Comparison of ENCODE assay signal across 9 cellular contexts in the genomic region with DNA sequence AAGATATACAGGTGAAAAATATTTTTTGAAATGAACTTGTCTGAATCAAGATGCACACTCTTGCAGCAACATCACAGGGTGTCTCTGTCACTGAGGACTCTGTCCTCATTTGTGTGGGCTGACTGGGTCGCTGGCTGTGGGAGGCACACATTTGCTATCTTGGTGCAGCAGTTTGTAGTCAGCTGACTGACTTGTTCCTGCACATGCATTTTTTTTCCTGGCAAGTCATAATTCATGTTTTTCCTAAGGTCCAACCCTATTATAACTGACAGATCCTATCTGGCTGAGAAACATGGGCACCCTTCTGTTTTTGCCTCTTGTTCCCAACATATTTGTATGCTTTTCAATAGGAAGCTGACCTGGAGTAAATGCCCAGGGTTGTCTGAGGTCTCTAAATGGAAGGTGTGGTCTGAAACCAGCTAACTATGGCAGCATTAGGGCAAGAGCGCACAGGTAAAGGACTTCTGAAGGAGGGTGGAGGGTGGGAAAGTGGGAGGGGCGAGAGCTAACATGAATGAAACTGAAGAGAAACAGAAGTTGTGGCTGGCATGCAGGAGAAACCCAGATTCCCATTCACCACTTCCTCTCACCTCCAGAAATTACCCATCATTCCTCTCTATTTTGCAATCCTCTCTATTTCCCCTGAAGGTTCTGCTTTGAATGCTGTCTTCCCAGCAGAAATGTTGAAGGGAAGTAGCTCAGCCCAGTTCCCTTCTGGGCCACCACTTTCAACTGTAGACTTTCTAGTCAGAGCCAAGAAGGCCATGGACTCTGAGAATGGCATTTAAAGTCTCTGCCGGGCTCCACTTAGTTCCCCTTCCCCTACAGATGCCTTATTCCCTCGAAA.
DNase-seq lines count a peak whose midpoint lies in the region; ATAC-seq and TF ChIP-seq lines count a peak whose summit lies in the region.
"Had no signal": no experiment of that assay in that cellular context is flagged by ENCODE, and none has a peak within 500 bp of the region (broad histone marks: within the 10 kb centered on the region; RNA-seq: fewer than 3 reads in every experiment).

No MANE protein-coding gene starts in this region.

- intact Hi-C loops in Calu3 (cut with micrococcal nuclease; ENCODE audit: unreplicated experiment), result loop anchor here (5.0 to 10.0 kb wide), 2 partner anchors 39 to 206 kb away; no protein-coding TSS in a partner anchor

- H3K9me3 Mint-ChIP-seq in Calu3 (ENCODE audit: low read depth, unreplicated experiment), result no peaks in the 10 kb centered on the region
- H3K9me3 Mint-ChIP-seq in central memory CD8-positive, alpha-beta T cell, result no peaks in the 10 kb centered on the region
- H3K9me3 Mint-ChIP-seq in naive thymus-derived CD8-positive, alpha-beta T cell, result no peaks in the 10 kb centered on the region

- peaks cover 25% of the 10 kb centered on the region for H3K36me3 Mint-ChIP-seq in Calu3 (ENCODE audit: insufficient read depth, unreplicated experiment)
- H3K36me3 Mint-ChIP-seq in central memory CD8-positive, alpha-beta T cell (ENCODE audit: insufficient read depth), result peaks cover 2% of the 10 kb centered on the region
- peaks cover 0 to 24% (median 4%) of the 10 kb centered on the region in 3 donors for H3K36me3 Mint-ChIP-seq in naive thymus-derived CD8-positive, alpha-beta T cell

- TF ChIP-seq CTCF in Calu3 (IDR thresholded peaks at IDR 0.05; ENCODE audit: unreplicated experiment), result no peak
- TF ChIP-seq CTCF in GM10266 (IDR thresholded peaks at IDR 0.05; ENCODE audit: control insufficient read depth, insufficient read depth, low read depth, missing control alignments), result no peak

- H3K4me3 Mint-ChIP-seq in Calu3 (ENCODE audit: low read depth, unreplicated experiment), result no peak overlapping the region
- no peak overlapping the region for H3K4me3 Mint-ChIP-seq in central memory CD8-positive, alpha-beta T cell
- peak overlapping the region in 7 of 10 donors; percentile 3 to 60 (median 36) for H3K4me3 Mint-ChIP-seq in naive thymus-derived CD8-positive, alpha-beta T cell

- H3K4me1 Mint-ChIP-seq in Calu3 (ENCODE audit: low read depth, unreplicated experiment), result peaks cover 45% of the 10 kb centered on the region
- H3K4me1 Mint-ChIP-seq in central memory CD8-positive, alpha-beta T cell, result peaks cover 19% of the 10 kb centered on the region
- H3K4me1 Mint-ChIP-seq in naive thymus-derived CD8-positive, alpha-beta T cell, result peaks cover 38 to 80% (median 70%) of the 10 kb centered on the region in 4 donors

- no peak for ATAC-seq in central memory CD8-positive, alpha-beta T cell (replicated peaks; ENCODE audit: extremely low read depth, poor library complexity, severe bottlenecking)
- ATAC-seq in naive thymus-derived CD8-positive, alpha-beta T cell, result no peak
- ATAC-seq in HG02571 (IDR thresholded peaks at IDR 0.05; ENCODE audit: unreplicated experiment), result no peak

- POLR2A ChIA-PET in naive thymus-derived CD8-positive, alpha-beta T cell (lab: Charles Lee), result interaction anchor here (0.7 to 0.8 kb wide), 2 partner anchors 85 to 229 kb away, joined by 3 read pairs; no protein-coding TSS in a partner anchor

- DNase-seq in Calu3 (no peak), NOMO-1 treated with DMSO at 0.1 percent for 48 hours (lab: John Stamatoyannopoulos, UW; ENCODE audit: unreplicated experiment) (peak; percentile 80), NCI-H2107 (lab: John Stamatoyannopoulos, UW) (no peak), NCI-H1417 (lab: John Stamatoyannopoulos, UW) (no peak), GM10266 (ENCODE audit: extremely low spot score) (no peak)
- no peak for DNase-seq in central memory CD8-positive, alpha-beta T cell (ENCODE audit: low spot score in 2 of 2)
- no peak for DNase-seq in naive thymus-derived CD8-positive, alpha-beta T cell
- DNase-seq: retina had no signal

- H3K27me3 Mint-ChIP-seq in Calu3 (ENCODE audit: unreplicated experiment), result no peaks in the 10 kb centered on the region
- no peaks in the 10 kb centered on the region for H3K27me3 Mint-ChIP-seq in central memory CD8-positive, alpha-beta T cell
- H3K27me3 Mint-ChIP-seq in naive thymus-derived CD8-positive, alpha-beta T cell, result no peaks in the 10 kb centered on the region

- CTCF ChIA-PET in Calu3 (lab: Charles Lee), result interaction anchor here (0.6 to 1.0 kb wide), 3 partner anchors 11 to 82 kb away, joined by 3 to 4 read pairs (median 3); no protein-coding TSS in a partner anchor

- BruUV-seq in Calu3 (replicated peaks; lab: Mats Ljungman, UMichigan), result no TSS peak

- H3K27ac Mint-ChIP-seq in Calu3 (ENCODE audit: unreplicated experiment), result peak overlapping the region; percentile 13
- peak overlapping the region; percentile 29 for H3K27ac Mint-ChIP-seq in central memory CD8-positive, alpha-beta T cell (ENCODE audit: low read depth)
- peak overlapping the region in 6 of 10 donors; percentile 30 to 73 (median 66) for H3K27ac Mint-ChIP-seq in naive thymus-derived CD8-positive, alpha-beta T cell

Comparison
In these comparisons a context has a peak if more than half of its experiments do, and no peak if none do; other contexts are left out.
1. H3K27ac Mint-ChIP-seq: peak in every context shown above with its lines; median percentile 66 in naive thymus-derived CD8-positive, alpha-beta T cell; 29 in central memory CD8-positive, alpha-beta T cell; 13 in Calu3.
2. H3K4me3 Mint-ChIP-seq: peak in naive thymus-derived CD8-positive, alpha-beta T cell (7 of 10); none in Calu3 (single experiment) and central memory CD8-positive, alpha-beta T cell (single experiment).